ENCODE assay signal across 33 cellular contexts in genomic region chr17:66171692-66172091, GRCh38. TPM values are rescaled to one million over a fixed set of nuclear protein-coding genes. Genes with fewer than 3 reads are reported as not detected.
"Had no signal": no experiment of that assay in that cellular context is flagged by ENCODE, and none has a peak within 500 bp of the region (broad histone marks: within the 10 kb centered on the region; RNA-seq: fewer than 3 reads in every experiment).

No MANE protein-coding gene starts in this region.

- H3K4me3 ChIP-seq: coronary artery, esophagus squamous epithelium, mucosa of descending colon, pancreas, smooth muscle cell, stomach, thyroid gland had no signal

- ATAC-seq: effector memory CD8-positive, alpha-beta T cell; mucosa of descending colon; natural killer cell treated with Interleukin-12 subunit alpha and Interleukin-12 subunit beta and Interleukin-15 and Interleukin-18, amount 100 ng/mL, for 72 hours; pancreas; sciatic nerve had no signal

- DNase-seq: effector memory CD8-positive, alpha-beta T cell; erythroblast; esophagus squamous epithelium; foreskin melanocyte; glutamatergic neuron; mesenchymal stem cell; mucosa of descending colon; naive B cell; pancreas; stimulated activated CD4-positive, alpha-beta T cell treated with anti-CD3 and anti-CD28 coated beads, Interleukin-12 subunit alpha, Interleukin-12 subunit beta, amount 100 ng/mL, for 4 hours; stimulated activated CD4-positive, alpha-beta T cell treated with anti-CD3 and anti-CD28 coated beads, Interleukin-1b, Interleukin-23, amount 100 ng/mL, for 48 hours; stimulated activated CD4-positive, alpha-beta T cell treated with anti-CD3 and anti-CD28 coated beads, Interleukin-4, amount 100 ng/mL, for 1 hour; stimulated activated CD8-positive, alpha-beta memory T cell treated with anti-CD3 and anti-CD28 coated beads, Interleukin-4, amount 100 ng/mL, for 48 hours; stimulated activated naive CD4-positive, alpha-beta T cell; stomach; thyroid gland had no signal

- H3K27ac ChIP-seq: coronary artery, esophagus squamous epithelium, neutrophil, pancreas, stomach, thyroid gland had no signal

- H3K9me3 ChIP-seq: esophagus squamous epithelium, mucosa of descending colon, neutrophil, pancreas, stomach, thyroid gland had no signal

- H3K4me1 ChIP-seq: esophagus squamous epithelium, pancreas, stomach had no signal

- FAIRE-seq: endometrium, keratinocyte had no signal

- H3K36me3 ChIP-seq: neutrophil, pancreas, stomach, thyroid gland had no signal

- H3K27me3 ChIP-seq: esophagus squamous epithelium, pancreas, stomach, thyroid gland had no signal

RNA-seq across cellular contexts. Expression of gene APOH, which starts 57.5 kb away (rescaled TPM):
- total RNA-seq: chondrocyte; dermis microvascular lymphatic vessel endothelial cell; esophagus squamous epithelium; lower leg skin; lung microvascular endothelial cell; mesothelial cell of epicardium; natural killer cell treated with Interleukin-12 subunit alpha and Interleukin-12 subunit beta and Interleukin-15 and Interleukin-18, amount 100 ng/mL, for 72 hours; neural crest cell; omental fat pad; sciatic nerve; smooth muscle cell; subcutaneous adipose tissue; temporal lobe; thyroid gland; urinary bladder had no signal
- polyA plus RNA-seq: keratinocyte, smooth muscle cell had no signal
